In genomic region chr11:106288988-106289387, GRCh38 we compare ENCODE assay signal across 15 cellular contexts.
DNase-seq lines count a peak whose midpoint lies in the region; ATAC-seq, FAIRE-seq and TF ChIP-seq lines count a peak whose summit lies in the region.
"Had no signal": no experiment of that assay in that cellular context is flagged by ENCODE, and none has a peak within 500 bp of the region (broad histone marks: within the 10 kb centered on the region; RNA-seq: fewer than 3 reads in every experiment).

No MANE protein-coding gene starts in this region.

- CTCF ChIA-PET in SK-N-SH (lab: Yijun Ruan, JAX) (no interaction called here), WTC11 (lab: Charles Lee) (interaction anchor here (0.8 to 1.3 kb wide), 3 partner anchors 13 to 202 kb away, joined by 3 to 5 read pairs (median 3); no protein-coding TSS in a partner anchor)

- TF ChIP-seq CTCF in SK-N-SH (IDR thresholded peaks at IDR 0.05) (no peak), WTC11 (IDR thresholded peaks at IDR 0.05) (no peak), glutamatergic neuron (IDR thresholded peaks at IDR 0.05; ENCODE audit: partially characterized antibody, unreplicated experiment) (no peak), kidney (IDR thresholded peaks at IDR 0.05; ENCODE audit: borderline replicate concordance, extremely low read depth, insufficient read depth) (no peak)

- no peak for TF ChIP-seq RAD21 in SK-N-SH (IDR thresholded peaks at IDR 0.05; ENCODE audit: low read length)

- no peak for FAIRE-seq in kidney (lab: Jason Lieb, UNC)
- FAIRE-seq: GM12891, K562 had no signal

- H3K27ac ChIP-seq in SK-N-SH (ENCODE audit: low read depth in 2 of 2, low read length in 1 of 2) (no peak overlapping the region), kidney (ENCODE audit: low read depth in 2 of 2, low read length in 2 of 2) (no peak overlapping the region)
- H3K27ac ChIP-seq: C4-2B, RWPE1, SJCRH30 had no signal

- H3K4me3 ChIP-seq in SK-N-SH (ENCODE audit: low read depth in 2 of 2, low read length in 1 of 2) (no peak overlapping the region), kidney (ENCODE audit: low read length in 2 of 2) (no peak overlapping the region)
- H3K4me3 ChIP-seq: K562, SJCRH30 had no signal

- POLR2A ChIA-PET in SK-N-SH (lab: Yijun Ruan, JAX) (no interaction called here), WTC11 (lab: Charles Lee) (no interaction called here)

- H3K27me3 ChIP-seq in SK-N-SH (ENCODE audit: insufficient read depth) = no peaks in the 10 kb centered on the region
- H3K27me3 ChIP-seq: SJCRH30 had no signal

- H4K20me1 ChIP-seq in SK-N-SH (ENCODE audit: insufficient read depth) = no peaks in the 10 kb centered on the region

- intact Hi-C loops in sciatic nerve (cut with DNase I) = no loop called here
- intact Hi-C loops in kidney (cut with DNase I) = no loop called here

- H3K79me2 ChIP-seq in SK-N-SH (ENCODE audit: insufficient read depth) = no peaks in the 10 kb centered on the region; the same call in 1 of the 2 replicates

- H3K36me3 ChIP-seq in SK-N-SH (replicated peaks in 1 of 2; ENCODE audit: control insufficient read depth in 1 of 2, insufficient read depth in 2 of 2, low read length in 1 of 2) (no peaks in the 10 kb centered on the region), kidney (ENCODE audit: control insufficient read depth in 1 of 2, insufficient read depth in 2 of 2, low read length in 2 of 2) (no peaks in the 10 kb centered on the region)
- H3K36me3 ChIP-seq: SJCRH30 had no signal

- no peaks in the 10 kb centered on the region for H3K4me1 Mint-ChIP-seq in WTC11
- H3K4me1 Mint-ChIP-seq in glutamatergic neuron (ENCODE audit: low read depth, unreplicated experiment) = peaks cover 23% of the 10 kb centered on the region

- H3K27ac Mint-ChIP-seq in WTC11 (no peak overlapping the region), glutamatergic neuron (ENCODE audit: unreplicated experiment) (peak overlapping the region; percentile 52)

- WGBS in SK-N-SH (ENCODE audit: low lambda C conversion rate) = 53% methylated on average over 1 of the region's 1 CpG

- H3K36me3 Mint-ChIP-seq in WTC11 (no peaks in the 10 kb centered on the region), glutamatergic neuron (ENCODE audit: unreplicated experiment) (no peaks in the 10 kb centered on the region)

- TF ChIP-seq EP300 in SK-N-SH (IDR thresholded peaks at IDR 0.05; ENCODE audit: borderline replicate concordance in 1 of 2, low read depth in 1 of 2, low read length in 1 of 2) = no peak

- no peak overlapping the region for H3K4me3 Mint-ChIP-seq in WTC11
- peak overlapping the region; percentile 27 for H3K4me3 Mint-ChIP-seq in glutamatergic neuron (ENCODE audit: unreplicated experiment)

- no peak overlapping the region for H3K4me2 ChIP-seq in SK-N-SH

- H3K9me3 ChIP-seq in SK-N-SH = no peaks in the 10 kb centered on the region
- H3K9me3 ChIP-seq in kidney (ENCODE audit: control insufficient read depth in 1 of 2, low read length in 2 of 2) = no peaks in the 10 kb centered on the region
- H3K9me3 ChIP-seq: SJCRH30 had no signal

- H3K9ac ChIP-seq in SK-N-SH (no peak overlapping the region), kidney (ENCODE audit: low read length in 2 of 2) (no peak overlapping the region)

- no peak overlapping the region for H2AFZ ChIP-seq in SK-N-SH (ENCODE audit: low read depth)

- no peaks in the 10 kb centered on the region for H3K9me3 Mint-ChIP-seq in WTC11
- H3K9me3 Mint-ChIP-seq in glutamatergic neuron (ENCODE audit: unreplicated experiment) = no peaks in the 10 kb centered on the region

- H3F3A ChIP-seq in SK-N-SH (replicated peaks; ENCODE audit: insufficient read depth) = no peaks in the 10 kb centered on the region

- H3K9me2 ChIP-seq in SK-N-SH = no peaks in the 10 kb centered on the region

- H3K4me1 ChIP-seq in SK-N-SH (ENCODE audit: control insufficient read depth in 1 of 2, insufficient read depth in 2 of 2, low read depth in 1 of 2, low read length in 1 of 2) (no peaks in the 10 kb centered on the region; a peak in 1 of 4 replicates), kidney (ENCODE audit: control insufficient read depth in 1 of 2, insufficient read depth in 1 of 2, low read depth in 1 of 2, low read length in 2 of 2) (no peaks in the 10 kb centered on the region)

- H3K27me3 Mint-ChIP-seq in WTC11 (ENCODE audit: low read depth) = no peaks in the 10 kb centered on the region
- no peaks in the 10 kb centered on the region for H3K27me3 Mint-ChIP-seq in glutamatergic neuron (ENCODE audit: unreplicated experiment)

- ATAC-seq in SK-N-SH treated with all-trans-retinoic acid at 6 μM for 48 hours (peak; percentile 89), WTC11 (peak; percentile 97), HG03097 (IDR thresholded peaks at IDR 0.05; ENCODE audit: low FRiP score, unreplicated experiment) (no peak), sciatic nerve (no peak)
- ATAC-seq: K562 had no signal

- DNase-seq in SK-N-SH (no peak), WTC11 (ENCODE audit: low spot score) (no peak), glutamatergic neuron (no peak), activated gamma-delta T cell (lab: John Stamatoyannopoulos, UW) (no peak), sciatic nerve (ENCODE audit: low spot score) (no peak), kidney (no peak)
- DNase-seq: NCI-H1092, NCI-H510A, SJCRH30 had no signal

TF ChIP-seq in SK-N-SH treated with all-trans-retinoic acid at 6 μM for 48 hours, 23 proteins besides CTCF, POLR2A, EP300 and RAD21 (continues in another document):
- no peak for TF ChIP-seq POU6F1 (CRISPR knock-in tag; IDR thresholded peaks at IDR 0.05; ENCODE audit: borderline replicate concordance, low read depth)
- no peak for TF ChIP-seq ESRRG (CRISPR knock-in tag; IDR thresholded peaks at IDR 0.05)
- no peak for TF ChIP-seq ZFP30 (CRISPR knock-in tag; IDR thresholded peaks at IDR 0.05)
- no peak for TF ChIP-seq CSDC2 (CRISPR knock-in tag; IDR thresholded peaks at IDR 0.05)

TF ChIP-seq in SK-N-SH, 30 proteins besides CTCF, POLR2A, EP300 and RAD21 (continues in another document):
- TF ChIP-seq NFIC (IDR thresholded peaks at IDR 0.05; ENCODE audit: borderline replicate concordance) = no peak
- no peak for TF ChIP-seq USF1 (IDR thresholded peaks at IDR 0.05; ENCODE audit: borderline replicate concordance, low read depth)
- TF ChIP-seq MEF2A (IDR thresholded peaks at IDR 0.05; ENCODE audit: borderline replicate concordance, low read depth) = no peak
- TF ChIP-seq POLR2AphosphoS5 (IDR thresholded peaks at IDR 0.05; ENCODE audit: low read depth, low read length) = no peak
- no peak for TF ChIP-seq CHD2 (IDR thresholded peaks at IDR 0.05; ENCODE audit: low read length, partially characterized antibody)
- TF ChIP-seq FOXJ3 (CRISPR knock-in tag; IDR thresholded peaks at IDR 0.05) = no peak
- TF ChIP-seq MXI1 (IDR thresholded peaks at IDR 0.05; ENCODE audit: low read depth, low read length) = no peak
- TF ChIP-seq RXRA (IDR thresholded peaks at IDR 0.05; ENCODE audit: borderline replicate concordance, low read depth) = no peak
- TF ChIP-seq MAX (IDR thresholded peaks at IDR 0.05; ENCODE audit: low read depth) = no peak
- TF ChIP-seq TEAD4 (IDR thresholded peaks at IDR 0.05; ENCODE audit: borderline replicate concordance, insufficient read depth) = no peak

TF ChIP-seq in WTC11, 78 proteins besides CTCF, POLR2A, EP300 and RAD21 (continues in another document):
- TF ChIP-seq JAZF1 (CRISPR knock-in tag; IDR thresholded peaks at IDR 0.05) (no peak), ZNF263 (CRISPR knock-in tag; IDR thresholded peaks at IDR 0.05; ENCODE audit: low read depth) (no peak), TEAD4 (CRISPR knock-in tag; IDR thresholded peaks at IDR 0.05) (no peak), MXD4 (CRISPR knock-in tag; IDR thresholded peaks at IDR 0.05; ENCODE audit: borderline replicate concordance) (no peak)
- TF ChIP-seq, protein P1, sequence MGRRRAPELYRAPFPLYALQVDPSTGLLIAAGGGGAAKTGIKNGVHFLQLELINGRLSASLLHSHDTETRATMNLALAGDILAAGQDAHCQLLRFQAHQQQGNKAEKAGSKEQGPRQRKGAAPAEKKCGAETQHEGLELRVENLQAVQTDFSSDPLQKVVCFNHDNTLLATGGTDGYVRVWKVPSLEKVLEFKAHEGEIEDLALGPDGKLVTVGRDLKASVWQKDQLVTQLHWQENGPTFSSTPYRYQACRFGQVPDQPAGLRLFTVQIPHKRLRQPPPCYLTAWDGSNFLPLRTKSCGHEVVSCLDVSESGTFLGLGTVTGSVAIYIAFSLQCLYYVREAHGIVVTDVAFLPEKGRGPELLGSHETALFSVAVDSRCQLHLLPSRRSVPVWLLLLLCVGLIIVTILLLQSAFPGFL (CRISPR knock-in tag; IDR thresholded peaks at IDR 0.05; ENCODE audit: borderline replicate concordance) = no peak
- TF ChIP-seq, protein P2, sequence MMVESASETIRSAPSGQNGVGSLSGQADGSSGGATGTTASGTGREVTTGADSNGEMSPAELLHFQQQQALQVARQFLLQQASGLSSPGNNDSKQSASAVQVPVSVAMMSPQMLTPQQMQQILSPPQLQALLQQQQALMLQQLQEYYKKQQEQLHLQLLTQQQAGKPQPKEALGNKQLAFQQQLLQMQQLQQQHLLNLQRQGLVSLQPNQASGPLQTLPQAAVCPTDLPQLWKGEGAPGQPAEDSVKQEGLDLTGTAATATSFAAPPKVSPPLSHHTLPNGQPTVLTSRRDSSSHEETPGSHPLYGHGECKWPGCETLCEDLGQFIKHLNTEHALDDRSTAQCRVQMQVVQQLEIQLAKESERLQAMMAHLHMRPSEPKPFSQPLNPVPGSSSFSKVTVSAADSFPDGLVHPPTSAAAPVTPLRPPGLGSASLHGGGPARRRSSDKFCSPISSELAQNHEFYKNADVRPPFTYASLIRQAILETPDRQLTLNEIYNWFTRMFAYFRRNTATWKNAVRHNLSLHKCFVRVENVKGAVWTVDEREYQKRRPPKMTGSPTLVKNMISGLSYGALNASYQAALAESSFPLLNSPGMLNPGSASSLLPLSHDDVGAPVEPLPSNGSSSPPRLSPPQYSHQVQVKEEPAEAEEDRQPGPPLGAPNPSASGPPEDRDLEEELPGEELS (CRISPR knock-in tag; IDR thresholded peaks at IDR 0.05) = no peak
- TF ChIP-seq, protein P3, sequence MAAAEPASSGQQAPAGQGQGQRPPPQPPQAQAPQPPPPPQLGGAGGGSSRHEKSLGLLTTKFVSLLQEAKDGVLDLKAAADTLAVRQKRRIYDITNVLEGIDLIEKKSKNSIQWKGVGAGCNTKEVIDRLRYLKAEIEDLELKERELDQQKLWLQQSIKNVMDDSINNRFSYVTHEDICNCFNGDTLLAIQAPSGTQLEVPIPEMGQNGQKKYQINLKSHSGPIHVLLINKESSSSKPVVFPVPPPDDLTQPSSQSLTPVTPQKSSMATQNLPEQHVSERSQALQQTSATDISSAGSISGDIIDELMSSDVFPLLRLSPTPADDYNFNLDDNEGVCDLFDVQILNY (CRISPR knock-in tag; IDR thresholded peaks at IDR 0.05) = no peak

Comparison
In these comparisons a context has a peak if more than half of its experiments do, and no peak if none do; other contexts are left out.
1. ATAC-seq: peak in SK-N-SH treated with all-trans-retinoic acid at 6 μM for 48 hours (single experiment) and WTC11 (single experiment); none in HG03097 (single experiment) and sciatic nerve (single experiment).